In the genomic region with DNA sequence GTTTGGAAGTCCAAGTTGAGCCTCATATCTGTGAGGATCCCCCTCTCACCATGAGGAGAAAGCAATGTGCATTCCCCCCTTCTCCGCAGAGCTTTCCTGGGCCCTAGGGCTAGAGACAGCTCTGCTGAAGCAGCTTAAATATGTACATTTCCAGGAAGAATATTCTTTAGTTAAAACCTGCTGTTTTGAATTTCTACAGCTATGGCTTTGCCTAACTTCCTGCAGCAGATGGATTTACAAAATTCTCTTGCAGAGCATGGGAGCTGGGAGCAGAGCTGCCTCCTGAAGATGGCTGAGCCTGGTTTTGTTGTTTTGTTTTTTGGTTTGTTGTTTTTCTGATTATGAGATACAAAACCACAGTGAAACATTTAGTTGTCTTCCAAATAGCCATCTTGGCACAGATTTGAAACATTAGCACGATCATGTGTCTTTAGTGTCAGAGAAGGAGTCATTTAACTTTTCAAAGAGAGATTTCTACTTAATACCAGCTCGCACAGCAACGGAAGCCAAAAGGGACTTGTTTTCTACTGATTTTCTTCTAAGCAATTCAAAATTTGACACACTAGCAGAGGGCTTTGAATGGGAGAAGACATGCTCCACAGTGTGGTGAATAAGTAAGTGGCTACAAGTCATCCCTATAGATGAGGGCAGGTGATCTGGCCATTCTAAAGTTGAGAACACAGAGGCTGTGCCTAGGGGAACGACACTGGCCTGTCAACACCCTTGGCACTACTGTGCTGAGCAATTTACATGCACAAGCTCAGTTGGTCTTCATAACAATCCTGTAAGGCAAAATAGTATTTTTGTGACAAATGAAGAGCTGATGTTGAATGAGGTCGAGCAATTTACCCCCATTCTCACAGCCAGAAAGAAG, we compare ENCODE assay signal across 17 cellular contexts.
"Had no signal": no experiment of that assay in that cellular context is flagged by ENCODE, and none has a peak within 500 bp of the region (broad histone marks: within the 10 kb centered on the region; RNA-seq: fewer than 3 reads in every experiment).

No MANE protein-coding gene starts in this region.

- H3K27me3 ChIP-seq: breast epithelium, gastrocnemius medialis, tibial artery had no signal

- H3K27ac ChIP-seq: breast epithelium, gastrocnemius medialis, neutrophil, tibial artery had no signal

- H3K4me1 ChIP-seq: breast epithelium, gastrocnemius medialis had no signal

- ATAC-seq: activated CD8-positive, alpha-beta T cell treated with anti-CD3 and anti-CD28 coated beads for 36 hours; activated T-cell treated with anti-CD3 and anti-CD28 coated beads, Interleukin-2, amount 50 U/mL, for 72 hours; esophagus mucosa; gastrocnemius medialis; left ventricle myocardium superior; right cardiac atrium; stimulated activated effector memory CD8-positive, alpha-beta T cell treated with anti-CD3 and anti-CD28 coated beads, Interleukin-12 subunit alpha, Interleukin-12 subunit beta, amount 100 ng/mL, for 72 hours had no signal

- H3K36me3 ChIP-seq: breast epithelium, gastrocnemius medialis, neutrophil, tibial artery had no signal

- H3K9me3 ChIP-seq: breast epithelium, gastrocnemius medialis, neutrophil, tibial artery had no signal

- H3K4me3 ChIP-seq: breast epithelium, gastrocnemius medialis, tibial artery had no signal

- DNase-seq: activated CD4-positive, alpha-beta T cell treated with anti-CD3 and anti-CD28 coated beads for 1 hour; activated CD8-positive, alpha-beta memory T cell treated with anti-CD3 and anti-CD28 coated beads, Interleukin-2, amount 50 U/mL, for 4 hours; activated CD8-positive, alpha-beta T cell treated with anti-CD3 and anti-CD28 coated beads for 36 hours; activated gamma-delta T cell treated with Interleukin-2 at 50 U/mL for 16 hours; activated naive CD8-positive, alpha-beta T cell treated with anti-CD3 and anti-CD28 coated beads for 36 hours; activated T-cell treated with anti-CD3 and anti-CD28 coated beads, Interleukin-2, amount 50 U/mL, for 72 hours; anterior cingulate cortex; gastrocnemius medialis; kidney; left ventricle myocardium superior; right cardiac atrium; T-helper 9 cell; tibial artery had no signal
